22 cellular contexts compared by ENCODE assay signal in the genomic region with DNA sequence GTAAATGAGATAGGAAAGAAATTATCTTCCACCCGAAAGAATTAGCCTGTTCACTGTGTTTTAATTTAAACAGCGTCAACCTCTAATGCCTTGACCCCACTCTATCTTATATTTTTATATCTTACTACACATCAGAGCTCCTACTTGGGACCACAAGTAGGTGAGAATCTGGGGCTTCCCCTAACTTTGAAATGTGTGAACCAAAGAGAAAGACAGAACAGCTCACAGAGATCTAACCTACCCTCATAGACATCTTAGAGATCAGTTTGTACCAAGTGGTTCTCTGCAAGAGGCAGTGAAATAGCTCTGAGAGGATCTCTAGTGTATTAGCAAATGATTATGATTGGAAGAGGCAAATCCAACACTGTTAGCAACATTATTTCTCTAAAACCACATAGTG. TPM values are rescaled to one million over a fixed set of nuclear protein-coding genes. Genes with fewer than 3 reads are reported as not detected.
"Had no signal": no experiment of that assay in that cellular context is flagged by ENCODE, and none has a peak within 500 bp of the region (broad histone marks: within the 10 kb centered on the region; RNA-seq: fewer than 3 reads in every experiment).

No MANE protein-coding gene starts in this region.

- H3K27me3 ChIP-seq: esophagus squamous epithelium, neutrophil, sigmoid colon, tibial artery, upper lobe of left lung, uterus had no signal

- H3K4me3 Mint-ChIP-seq: dendritic cell treated with granulocyte-macrophage colony-stimulating factor and Interleukin-4, amounts not matched to agents 40 ng/mL and 50 ng/mL, for 4 days; memory B cell; mesothelial cell of epicardium had no signal

- H3K27ac Mint-ChIP-seq: dendritic cell treated with granulocyte-macrophage colony-stimulating factor and Interleukin-4, amounts not matched to agents 40 ng/mL and 50 ng/mL, for 4 days; memory B cell; mesothelial cell of epicardium had no signal

- ATAC-seq: foreskin keratinocyte, left cardiac atrium, lower lobe of right lung, psoas muscle had no signal

- H3K36me3 ChIP-seq: esophagus squamous epithelium, left ventricle myocardium inferior, lower lobe of right lung, neutrophil, sigmoid colon, tibial artery, upper lobe of left lung, uterus had no signal

- H3K36me3 Mint-ChIP-seq: mesothelial cell of epicardium had no signal

- H3K4me3 ChIP-seq: esophagus squamous epithelium, left ventricle myocardium inferior, lower lobe of right lung, psoas muscle, sigmoid colon, skin epidermis, tibial artery, upper lobe of left lung, uterus had no signal

- H3K27ac ChIP-seq: esophagus squamous epithelium, foreskin keratinocyte, left ventricle myocardium inferior, lower lobe of right lung, neutrophil, psoas muscle, sigmoid colon, skin epidermis, tibial artery, upper lobe of left lung, uterus had no signal

- H3K4me1 Mint-ChIP-seq: mesothelial cell of epicardium had no signal

- DNase-seq: esophagus squamous epithelium; kidney; left cardiac atrium; left ventricle myocardium inferior; lower lobe of right lung; psoas muscle; retina; sigmoid colon; stimulated activated CD4-positive, alpha-beta T cell treated with anti-CD3 and anti-CD28 coated beads, Interleukin-2, amount 100 ng/mL, for 24 hours; stimulated activated naive CD4-positive, alpha-beta T cell treated with Interleukin-2 at 50 U/mL for 16 hours; tibial artery; upper lobe of left lung; uterus had no signal

- H3K4me1 ChIP-seq: esophagus squamous epithelium, foreskin keratinocyte, left ventricle myocardium inferior, lower lobe of right lung, psoas muscle, sigmoid colon, tibial artery, upper lobe of left lung, uterus had no signal

- H3K27me3 Mint-ChIP-seq: dendritic cell treated with granulocyte-macrophage colony-stimulating factor and Interleukin-4, amounts not matched to agents 40 ng/mL and 50 ng/mL, for 4 days; memory B cell had no signal

- H3K9me3 ChIP-seq: neutrophil, psoas muscle, uterus had no signal

RNA-seq across cellular contexts. Expression of a gene that starts 31.0 kb away (rescaled TPM):
- polyA plus RNA-seq: neural cell had no signal

RNA-seq across cellular contexts. Expression of a gene that starts 47.4 kb away (rescaled TPM):
- total RNA-seq: epithelial cell of proximal tubule, osteoblast had no signal
- polyA plus RNA-seq: neural cell had no signal
